ENCODE assay signal across 6 cellular contexts in the genomic region with DNA sequence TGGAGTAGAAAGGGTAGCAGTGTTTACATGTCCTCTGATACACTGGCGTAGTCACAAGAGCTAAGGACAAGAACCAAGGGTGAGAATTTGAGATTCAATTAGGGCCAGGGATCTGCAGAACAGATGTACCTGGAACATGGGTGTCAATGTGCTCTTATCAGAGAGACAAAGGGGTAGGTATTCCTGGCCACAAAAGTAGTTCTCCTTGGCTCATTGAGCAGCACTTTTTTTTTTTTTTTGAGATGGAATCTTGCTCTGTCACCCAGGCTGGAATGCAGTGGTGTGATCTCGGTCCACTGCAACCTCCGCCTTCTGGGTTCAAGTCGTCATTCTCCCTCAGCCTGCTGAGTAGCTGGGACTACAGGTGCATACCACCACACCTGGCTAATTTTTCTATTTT. TPM values are rescaled to one million over a fixed set of nuclear protein-coding genes. Genes with fewer than 3 reads are reported as not detected.
"Had no signal": no experiment of that assay in that cellular context is flagged by ENCODE, and none has a peak within 500 bp of the region (broad histone marks: within the 10 kb centered on the region; RNA-seq: fewer than 3 reads in every experiment).

No MANE protein-coding gene starts in this region.

RNA-seq across cellular contexts. Expression of a gene that starts 33.6 kb away (rescaled TPM):
- total RNA-seq: esophagus squamous epithelium, gastrocnemius medialis, lower lobe of right lung, thoracic aorta, upper lobe of right lung had no signal
- polyA plus RNA-seq: right cardiac atrium had no signal
